Comparison of ENCODE assay signal across 8 cellular contexts in the genomic region with DNA sequence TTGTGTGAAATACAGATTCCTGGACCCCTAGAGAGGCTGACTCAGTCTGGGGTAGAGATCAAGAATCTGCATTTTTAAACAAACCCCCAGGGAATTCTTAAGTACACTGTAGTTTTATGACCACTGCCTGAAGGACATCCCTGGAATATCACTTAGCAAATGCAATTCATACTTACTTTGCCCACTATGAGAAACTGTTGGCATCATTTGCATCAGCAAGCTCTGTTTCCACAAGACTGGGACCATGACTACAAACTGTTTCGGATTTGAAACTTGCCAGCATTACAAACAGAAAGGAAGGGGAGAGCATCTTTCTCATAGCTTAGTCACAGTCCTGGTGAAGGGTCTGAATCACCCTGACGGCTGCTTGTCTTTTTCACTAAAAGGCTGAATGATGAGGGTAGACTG.
DNase-seq lines count a peak whose midpoint lies in the region; ATAC-seq and TF ChIP-seq lines count a peak whose summit lies in the region.

No MANE protein-coding gene starts in this region.

- peak overlapping the region; percentile 65 for H3K27ac Mint-ChIP-seq in activated CD4-positive, alpha-beta memory T cell treated with anti-CD3 and anti-CD28 coated beads for 36 hours
- H3K27ac Mint-ChIP-seq in glutamatergic neuron (ENCODE audit: unreplicated experiment), result no peak overlapping the region

- no peaks in the 10 kb centered on the region for H3K36me3 Mint-ChIP-seq in activated CD4-positive, alpha-beta memory T cell treated with anti-CD3 and anti-CD28 coated beads for 36 hours
- no peaks in the 10 kb centered on the region for H3K36me3 Mint-ChIP-seq in glutamatergic neuron (ENCODE audit: unreplicated experiment)

- H3K4me3 Mint-ChIP-seq in activated CD4-positive, alpha-beta memory T cell treated with anti-CD3 and anti-CD28 coated beads for 36 hours, result no peak overlapping the region
- no peak overlapping the region for H3K4me3 Mint-ChIP-seq in glutamatergic neuron (ENCODE audit: unreplicated experiment)

- H3K9me3 Mint-ChIP-seq in activated CD4-positive, alpha-beta memory T cell treated with anti-CD3 and anti-CD28 coated beads for 36 hours, result no peaks in the 10 kb centered on the region
- H3K9me3 Mint-ChIP-seq in glutamatergic neuron (ENCODE audit: unreplicated experiment), result peaks cover 4% of the 10 kb centered on the region

- intact Hi-C loops in activated CD4-positive, alpha-beta memory T cell treated with anti-CD3 and anti-CD28 coated beads for 36 hours (cut with micrococcal nuclease), result loop anchor here (1.0 to 10.0 kb wide), 9 partner anchors 16 to 776 kb away; a partner anchor contains a TSS

- H3K4me1 Mint-ChIP-seq in activated CD4-positive, alpha-beta memory T cell treated with anti-CD3 and anti-CD28 coated beads for 36 hours (ENCODE audit: low read depth), result peaks cover 86% of the 10 kb centered on the region
- H3K4me1 Mint-ChIP-seq in glutamatergic neuron (ENCODE audit: low read depth, unreplicated experiment), result peaks cover 2% of the 10 kb centered on the region

- DNase-seq in stimulated activated naive CD4-positive, alpha-beta T cell treated with Interleukin-2 at 50 U/mL for 16 hours (lab: John Stamatoyannopoulos, UW), result peak; percentile 39
- no peak for DNase-seq in stimulated activated naive CD4-positive, alpha-beta T cell (lab: John Stamatoyannopoulos, UW)
- DNase-seq in activated CD4-positive, alpha-beta memory T cell treated with anti-CD3 and anti-CD28 coated beads for 36 hours, result peak; percentile 60
- DNase-seq in iris pigment epithelial cell (ENCODE audit: low read depth) (peak; percentile 90), glutamatergic neuron (no peak)

- CTCF ChIA-PET in activated CD4-positive, alpha-beta memory T cell treated with anti-CD3 and anti-CD28 coated beads for 36 hours (lab: Charles Lee), result interaction anchor here (1.2 to 2.6 kb wide), 4 partner anchors 34 to 66 kb away, joined by 4 to 8 read pairs (median 4); a partner anchor contains a TSS

- POLR2A ChIA-PET in activated CD4-positive, alpha-beta memory T cell treated with anti-CD3 and anti-CD28 coated beads for 36 hours (lab: Charles Lee), result interaction anchor here (1.1 to 1.3 kb wide), 2 partner anchors 17 to 64 kb away, joined by 4 to 11 read pairs; a partner anchor contains a TSS

- TF ChIP-seq CTCF in glutamatergic neuron (IDR thresholded peaks at IDR 0.05; ENCODE audit: partially characterized antibody, unreplicated experiment), result no peak

- no peak for ATAC-seq in GM18511 (IDR thresholded peaks at IDR 0.05; ENCODE audit: unreplicated experiment)
- no peak for ATAC-seq in HG03045 (IDR thresholded peaks at IDR 0.05; ENCODE audit: unreplicated experiment)
- no peak for ATAC-seq in GM21619 (IDR thresholded peaks at IDR 0.05; ENCODE audit: unreplicated experiment)

- H3K27me3 Mint-ChIP-seq in activated CD4-positive, alpha-beta memory T cell treated with anti-CD3 and anti-CD28 coated beads for 36 hours, result no peaks in the 10 kb centered on the region
- no peaks in the 10 kb centered on the region for H3K27me3 Mint-ChIP-seq in glutamatergic neuron (ENCODE audit: unreplicated experiment)

Comparison
In these comparisons a context has a peak if more than half of its experiments do, and no peak if none do; other contexts are left out.
1. DNase-seq: peak in stimulated activated naive CD4-positive, alpha-beta T cell treated with Interleukin-2 at 50 U/mL for 16 hours (single experiment), activated CD4-positive, alpha-beta memory T cell treated with anti-CD3 and anti-CD28 coated beads for 36 hours (single experiment) and iris pigment epithelial cell (single experiment); none in stimulated activated naive CD4-positive, alpha-beta T cell (0 of 6) and glutamatergic neuron (single experiment).